ENCODE assay signal across 8 cellular contexts in the genomic region with DNA sequence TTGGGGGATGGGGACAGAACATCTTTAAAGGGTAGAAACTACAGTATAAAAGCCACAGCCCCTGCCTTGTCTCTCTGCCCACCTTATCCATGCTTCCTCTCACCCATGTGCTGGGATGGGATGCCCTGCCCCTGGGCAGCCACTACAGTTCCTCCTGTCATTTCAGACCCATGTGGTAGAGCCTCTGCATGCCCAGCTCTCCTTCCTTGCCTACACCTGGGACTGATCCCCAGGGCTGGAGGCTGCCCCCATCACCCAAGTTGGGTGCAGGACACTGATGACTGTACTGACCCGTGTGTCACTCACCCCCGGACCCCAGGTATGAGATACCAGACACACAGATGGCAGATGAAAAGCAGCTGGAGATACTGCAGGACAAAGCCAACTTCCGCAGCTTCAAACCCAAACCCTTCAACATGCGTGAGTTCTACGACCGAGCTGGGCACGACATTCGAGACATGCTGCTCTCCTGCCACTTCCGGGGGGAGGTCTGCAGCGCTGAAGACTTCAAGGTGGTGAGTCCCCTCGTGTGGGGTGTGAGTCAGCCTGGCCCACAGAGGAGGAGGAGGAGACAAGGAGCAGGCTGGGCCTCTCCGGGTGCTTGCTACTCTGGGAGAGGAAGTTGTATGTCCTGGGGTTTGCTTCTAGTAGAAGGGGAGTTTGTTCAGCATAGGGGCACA. TPM values are rescaled to one million over a fixed set of nuclear protein-coding genes. Genes with fewer than 3 reads are reported as not detected.
DNase-seq lines count a peak whose midpoint lies in the region; ATAC-seq and TF ChIP-seq lines count a peak whose summit lies in the region.
"Had no signal": no experiment of that assay in that cellular context is flagged by ENCODE, and none has a peak within 500 bp of the region (broad histone marks: within the 10 kb centered on the region; RNA-seq: fewer than 3 reads in every experiment).

No MANE protein-coding gene starts in this region.

- H3K4ac ChIP-seq in IMR-90 (ENCODE audit: low read depth, low read length), result no peak overlapping the region
- H3K4ac ChIP-seq in trophoblast cell (ENCODE audit: low read depth, low read length), result no peak overlapping the region

- no peak overlapping the region for H2BK15ac ChIP-seq in IMR-90 (ENCODE audit: low read depth, low read length)

- TF ChIP-seq POLR2A in IMR-90 (IDR thresholded peaks at IDR 0.05; ENCODE audit: low read depth, low read length), result no peak

- H3K27me3 ChIP-seq in IMR-90 (ENCODE audit: control insufficient read depth, insufficient read depth, low read length) (peaks cover 12% of the 10 kb centered on the region), trophoblast cell (ENCODE audit: insufficient read depth, low read length) (peaks cover 16% of the 10 kb centered on the region)

- no peak overlapping the region for H4K12ac ChIP-seq in trophoblast cell (ENCODE audit: low read depth, low read length)

- no peaks in the 10 kb centered on the region; a peak in 1 of 4 replicates for H3K79me1 ChIP-seq in IMR-90 (ENCODE audit: low read depth in 1 of 2, low read length in 2 of 2)
- no peaks in the 10 kb centered on the region for H3K79me1 ChIP-seq in trophoblast cell (ENCODE audit: low read length)

- in situ Hi-C loops in IMR-90 (cut with MboI; ENCODE audit: low sequenced_read_pairs), result loop anchor here (5.0 kb wide), 1 partner anchor 87 kb away; a partner anchor contains a TSS

- no peak overlapping the region for H3K56ac ChIP-seq in IMR-90 (ENCODE audit: extremely low read depth, insufficient read depth, low read length)

- CTCF ChIA-PET in IMR-90 (lab: Yijun Ruan, JAX), result interaction anchor here (0.7 to 1.7 kb wide), 2 partner anchors 92 to 261 kb away, joined by 6 to 7 read pairs; no protein-coding TSS in a partner anchor

- H2AK9ac ChIP-seq in IMR-90 (replicated peaks; ENCODE audit: low read depth, low read length, poor library complexity), result no peak overlapping the region

- no peak overlapping the region for H2AK5ac ChIP-seq in IMR-90 (ENCODE audit: low read depth, low read length)
- H2AK5ac ChIP-seq in trophoblast cell (ENCODE audit: low read length), result no peak overlapping the region

- peak; percentile 39 for DNase-seq in IMR-90
- DNase-seq in activated T-cell treated with anti-CD3 and anti-CD28 coated beads for 24 hours (ENCODE audit: low read depth), result peak; percentile 51
- DNase-seq in stimulated activated CD4-positive, alpha-beta T cell treated with anti-CD3 and anti-CD28 coated beads, Interleukin-1b, Interleukin-23, amount 100 ng/mL, for 48 hours, result peak; percentile 74
- no peak for DNase-seq in trophoblast cell
- no peak for DNase-seq in NCI-H446 treated with DMSO at 0.1 percent for 48 hours (lab: John Stamatoyannopoulos, UW)
- DNase-seq: NCI-H2227 treated with DMSO at 0.1 percent for 48 hours had no signal

- H3K9me1 ChIP-seq in IMR-90 (ENCODE audit: insufficient read depth, low read length), result no peaks in the 10 kb centered on the region

- H4K20me1 ChIP-seq in IMR-90 (ENCODE audit: insufficient read depth, low read length), result peaks cover 7% of the 10 kb centered on the region; the same call in 1 of the 2 replicates

- H2BK120ac ChIP-seq in IMR-90 (ENCODE audit: low read depth, low read length) (no peak overlapping the region), trophoblast cell (ENCODE audit: insufficient read depth, low read length, poor library complexity) (no peak overlapping the region)

- H2BK12ac ChIP-seq in trophoblast cell (ENCODE audit: low read length), result no peak overlapping the region

- H3K14ac ChIP-seq in IMR-90 (replicated peaks; ENCODE audit: low read depth, low read length) (no peak overlapping the region), trophoblast cell (ENCODE audit: low read length) (no peak overlapping the region)

- H3K18ac ChIP-seq in IMR-90 (ENCODE audit: low read depth, low read length) (no peak overlapping the region), trophoblast cell (ENCODE audit: low read length) (no peak overlapping the region)

- intact Hi-C loops in IMR-90 (cut with micrococcal nuclease), result no loop called here

- 0 out of 2 replicates have a peak, but pooled peaks cover 3% of the 10 kb centered on the region for H3K36me3 ChIP-seq in IMR-90 (ENCODE audit: control insufficient read depth, insufficient read depth, low read length)
- no peaks in the 10 kb centered on the region for H3K36me3 ChIP-seq in trophoblast cell (ENCODE audit: control insufficient read depth in 1 of 2, insufficient read depth in 2 of 2, low read length in 2 of 2)

- no peak overlapping the region for H2BK20ac ChIP-seq in IMR-90 (ENCODE audit: low read depth, low read length)

- no peak overlapping the region for H3K27ac ChIP-seq in IMR-90 (ENCODE audit: insufficient read depth, low read length)
- no peak overlapping the region for H3K27ac ChIP-seq in trophoblast cell (ENCODE audit: low read depth, low read length)

- H2BK5ac ChIP-seq in IMR-90 (ENCODE audit: low read depth, low read length, poor library complexity, severe bottlenecking), result no peak overlapping the region
- no peak overlapping the region for H2BK5ac ChIP-seq in trophoblast cell (ENCODE audit: low read depth, low read length, poor library complexity)

- H3K4me3 ChIP-seq in IMR-90 (ENCODE audit: insufficient read depth, low read depth, low read length), result no peak overlapping the region
- no peak overlapping the region for H3K4me3 ChIP-seq in trophoblast cell (ENCODE audit: low read depth, low read length)

- TF ChIP-seq CTCF in IMR-90 (conservative IDR thresholded peaks at IDR 0.05; ENCODE audit: low read depth, low read length), result no peak

- 20% methylated on average over 2 of the region's 12 CpGs; no CpG with 5 or more reads in 1 of the 2 experiments for WGBS in IMR-90 (ENCODE audit: extremely low coverage in 2 of 2, insufficient read length in 1 of 2), 2 experiments
- WGBS in trophoblast cell (ENCODE audit: extremely low coverage, insufficient coverage, insufficient read length), result no CpG with 5 or more reads among the region's 12 CpGs

- H3K9ac ChIP-seq in IMR-90 (ENCODE audit: low read depth, low read length) (no peak overlapping the region), trophoblast cell (ENCODE audit: low read length) (no peak overlapping the region)

- H4K91ac ChIP-seq in IMR-90 (ENCODE audit: insufficient read depth, low read depth, low read length) (no peak overlapping the region), trophoblast cell (ENCODE audit: low read depth, low read length) (no peak overlapping the region)

- dilution Hi-C loops in IMR-90 (cut with HindIII; ENCODE audit: low sequenced_read_pairs, unreplicated experiment), result no loop called here

- peaks cover 9% of the 10 kb centered on the region for H3K4me1 ChIP-seq in IMR-90 (ENCODE audit: control insufficient read depth, insufficient read depth, low read length)
- peaks cover 0 to 7% of the 10 kb centered on the region in 2 experiments for H3K4me1 ChIP-seq in trophoblast cell (ENCODE audit: control insufficient read depth in 1 of 2, insufficient read depth in 2 of 2, low read length in 2 of 2)

- H2AFZ ChIP-seq in IMR-90 (replicated peaks; ENCODE audit: low read length, poor library complexity), result no peak overlapping the region
- H2AFZ ChIP-seq in trophoblast cell (ENCODE audit: insufficient read depth, low read length, poor library complexity), result no peak overlapping the region

- POLR2A ChIA-PET in IMR-90 (lab: Charles Lee; ENCODE audit: unreplicated experiment), result no interaction called here

- H4K8ac ChIP-seq in IMR-90 (ENCODE audit: low read depth in 2 of 2, low read length in 2 of 2) (no peak overlapping the region), trophoblast cell (ENCODE audit: low read depth, low read length) (no peak overlapping the region)

- H3K23ac ChIP-seq in IMR-90 (ENCODE audit: low read depth, low read length) (no peak overlapping the region), trophoblast cell (ENCODE audit: low read length) (no peak overlapping the region)

- H3K79me2 ChIP-seq in trophoblast cell (ENCODE audit: control insufficient read depth, insufficient read depth, low read length, poor library complexity), result no peaks in the 10 kb centered on the region

- H3K4me2 ChIP-seq in IMR-90 (ENCODE audit: low read depth, low read length) (no peak overlapping the region), trophoblast cell (ENCODE audit: low read length) (no peak overlapping the region)

- BruUV-seq in IMR-90 (replicated peaks; lab: Mats Ljungman, UMichigan), result no TSS peak

- no peak overlapping the region for H4K5ac ChIP-seq in IMR-90 (ENCODE audit: low read depth, low read length)

- TF ChIP-seq RAD21 in IMR-90 (IDR thresholded peaks at IDR 0.05; ENCODE audit: low read length), result no peak

- ATAC-seq in IMR-90 (ENCODE audit: low read depth) (no peak), GM19467 (IDR thresholded peaks at IDR 0.05; ENCODE audit: unreplicated experiment) (no peak)

- H3K9me3 ChIP-seq in IMR-90 (ENCODE audit: control insufficient read depth, insufficient read depth, low read length) (no peaks in the 10 kb centered on the region), trophoblast cell (ENCODE audit: insufficient read depth, low read depth, low read length) (peaks cover 5% of the 10 kb centered on the region)

RNA-seq across cellular contexts. Expression of a gene that starts 2.2 kb away (rescaled TPM):
- total RNA-seq in IMR-90 (2012; rRNA removed), result 1.4 and 1.6 TPM in 2 replicates
- polyA plus RNA-seq in IMR-90 (2012; rRNA removed), result 9.5 and 9.9 TPM in 2 replicates
- polyA plus RNA-seq in IMR-90 (2012; cell fraction: cytosol; rRNA removed), result 4.7 and 8.5 TPM in 2 replicates
- polyA plus RNA-seq in IMR-90 (2012; cell fraction: nucleus; rRNA removed; ENCODE audit: low replicate concordance), result 25.9 and 31.9 TPM in 2 replicates
- polyA plus RNA-seq in trophoblast cell (2013), result 0.44 and 0.62 TPM in 2 replicates

RNA-seq across cellular contexts. Expression of a gene that starts 25.6 kb away (rescaled TPM):
- 28.1 TPM in 2 replicates for total RNA-seq in IMR-90 (2012; rRNA removed)
- polyA plus RNA-seq in IMR-90 (2012; rRNA removed), result 43.9 and 47.9 TPM in 2 replicates
- 22.9 and 29.5 TPM in 2 replicates for polyA plus RNA-seq in IMR-90 (2012; cell fraction: cytosol; rRNA removed)
- polyA plus RNA-seq in IMR-90 (2012; cell fraction: nucleus; rRNA removed; ENCODE audit: low replicate concordance), result 101 and 130 TPM in 2 replicates
- 42.7 and 44.2 TPM in 2 replicates for polyA plus RNA-seq in trophoblast cell (2013)

RNA-seq across cellular contexts. Expression of a gene that starts 34.3 kb away (rescaled TPM):
- total RNA-seq in IMR-90 (2012; rRNA removed), result 93.9 and 110 TPM in 2 replicates
- 29.5 and 37.9 TPM in 2 replicates for polyA plus RNA-seq in IMR-90 (2012; rRNA removed)
- 8.5 and 15.2 TPM in 2 replicates for polyA plus RNA-seq in IMR-90 (2012; cell fraction: cytosol; rRNA removed)
- 5.1 and 18.8 TPM in 2 replicates for polyA plus RNA-seq in IMR-90 (2012; cell fraction: nucleus; rRNA removed; ENCODE audit: low replicate concordance)
- polyA plus RNA-seq in trophoblast cell (2013), result 34.8 and 37.0 TPM in 2 replicates

RNA-seq across cellular contexts. Expression of a gene that starts 44.2 kb away (rescaled TPM):
- 0.18 TPM in 1 of 2 replicates, not detected in the other for total RNA-seq in IMR-90 (2012; rRNA removed)
- 0.05 and 0.06 TPM in 2 replicates for polyA plus RNA-seq in IMR-90 (2012; rRNA removed)
- polyA plus RNA-seq in IMR-90 (2012; cell fraction: cytosol; rRNA removed), result 0.01 and 0.04 TPM in 2 replicates
- 0.25 and 0.38 TPM in 2 replicates for polyA plus RNA-seq in IMR-90 (2012; cell fraction: nucleus; rRNA removed; ENCODE audit: low replicate concordance)
- polyA plus RNA-seq in trophoblast cell (2013), result 0.07 and 0.10 TPM in 2 replicates
- total RNA-seq: G401 had no signal

RNA-seq across cellular contexts. Expression of a gene that starts 52.5 kb away (rescaled TPM):
- total RNA-seq in IMR-90 (2012; rRNA removed), result 30.0 and 30.8 TPM in 2 replicates
- polyA plus RNA-seq in IMR-90 (2012; rRNA removed), result 81.8 and 98.5 TPM in 2 replicates
- polyA plus RNA-seq in IMR-90 (2012; cell fraction: cytosol; rRNA removed), result 93.2 and 122 TPM in 2 replicates
- polyA plus RNA-seq in IMR-90 (2012; cell fraction: nucleus; rRNA removed; ENCODE audit: low replicate concordance), result 21.8 and 36.1 TPM in 2 replicates
- polyA plus RNA-seq in trophoblast cell (2013), result 66.2 and 68.0 TPM in 2 replicates

Comparison
In these comparisons a context has a peak if more than half of its experiments do, and no peak if none do; other contexts are left out.
1. DNase-seq: peak in IMR-90 (single experiment), activated T-cell treated with anti-CD3 and anti-CD28 coated beads for 24 hours (single experiment) and stimulated activated CD4-positive, alpha-beta T cell treated with anti-CD3 and anti-CD28 coated beads, Interleukin-1b, Interleukin-23, amount 100 ng/mL, for 48 hours (single experiment); none in trophoblast cell (0 of 2) and NCI-H446 treated with DMSO at 0.1 percent for 48 hours (single experiment).